ENCODE assay signal across 14 cellular contexts in the genomic region with DNA sequence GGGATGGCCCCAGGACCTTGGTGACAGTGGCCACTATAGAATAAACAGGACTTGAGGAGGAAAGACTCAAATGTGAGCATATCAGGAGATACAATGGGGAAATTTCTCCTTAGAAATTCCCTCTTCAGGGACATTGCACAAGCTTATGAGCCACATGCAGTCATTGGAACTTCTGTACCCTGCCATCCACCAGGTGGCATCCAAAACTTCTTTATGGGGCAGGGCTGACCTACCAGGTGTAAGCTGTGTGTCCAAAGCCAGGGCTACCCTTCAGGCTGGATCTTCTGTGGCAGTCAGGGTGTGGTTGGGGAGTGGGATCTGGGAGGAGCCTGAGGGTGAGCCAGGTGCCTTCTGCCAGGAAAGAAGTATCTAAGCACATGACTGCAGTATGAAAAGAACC. TPM values are rescaled to one million over a fixed set of nuclear protein-coding genes. Genes with fewer than 3 reads are reported as not detected.
DNase-seq lines count a peak whose midpoint lies in the region; ATAC-seq, FAIRE-seq and TF ChIP-seq lines count a peak whose summit lies in the region.
"Had no signal": no experiment of that assay in that cellular context is flagged by ENCODE, and none has a peak within 500 bp of the region (broad histone marks: within the 10 kb centered on the region; RNA-seq: fewer than 3 reads in every experiment).

No MANE protein-coding gene starts in this region.

- no peak for TF ChIP-seq POLR2A in tibial nerve (IDR thresholded peaks at IDR 0.05)

- H3K27me3 ChIP-seq in PC-3 (ENCODE audit: low read length) (peaks cover 17% of the 10 kb centered on the region), small intestine (ENCODE audit: control insufficient read depth in 2 of 2, insufficient read depth in 2 of 2, low read length in 2 of 2) (no peaks in the 10 kb centered on the region), tibial nerve (no peaks in the 10 kb centered on the region)
- H3K27me3 ChIP-seq: upper lobe of left lung had no signal

- H3K9ac ChIP-seq in PC-3 (ENCODE audit: low read length), result no peak overlapping the region

- BruUV-seq in PC-3 (replicated peaks; lab: Mats Ljungman, UMichigan), result no TSS peak

- H3K36me3 ChIP-seq in PC-3 (ENCODE audit: low read depth, low read length), result no peaks in the 10 kb centered on the region
- no peaks in the 10 kb centered on the region for H3K36me3 ChIP-seq in small intestine (ENCODE audit: control insufficient read depth in 2 of 2, insufficient read depth in 2 of 2, low read length in 2 of 2)
- no peaks in the 10 kb centered on the region for H3K36me3 ChIP-seq in tibial nerve
- H3K36me3 ChIP-seq: upper lobe of left lung had no signal

- FAIRE-seq in small intestine (lab: Jason Lieb, UNC), result no peak

- H3K4me1 ChIP-seq in PC-3 (ENCODE audit: insufficient read depth, low read length), result no peaks in the 10 kb centered on the region
- no peaks in the 10 kb centered on the region for H3K4me1 ChIP-seq in small intestine (ENCODE audit: control insufficient read depth in 2 of 2, insufficient read depth in 1 of 2, low read depth in 1 of 2, low read length in 1 of 2)
- H3K4me1 ChIP-seq in tibial nerve, result peaks cover 0 to under 1% (median 0%) of the 10 kb centered on the region in 4 donors

- H3F3A ChIP-seq in PC-3 (ENCODE audit: low read length, unreplicated experiment), result no peaks in the 10 kb centered on the region

- H3K4me2 ChIP-seq in PC-3 (ENCODE audit: low read length), result no peak overlapping the region

- intact Hi-C loops in PC-3 (cut with micrococcal nuclease), result loop anchor here (2.0 kb wide), 1 partner anchor 71 kb away; no protein-coding TSS in a partner anchor

- H3K27ac ChIP-seq in PC-3 (ENCODE audit: low read length) (no peak overlapping the region), small intestine (ENCODE audit: low read depth in 1 of 2, low read length in 1 of 2) (no peak overlapping the region), tibial nerve (no peak overlapping the region)
- H3K27ac ChIP-seq: upper lobe of left lung had no signal

- ATAC-seq in PC-3, result peak; percentile 67; the same call in 1 of the 2 replicates

- TF ChIP-seq CTCF in PC-3 (conservative IDR thresholded peaks at IDR 0.05; ENCODE audit: low read depth, low read length) (peak; percentile 80), fibroblast of villous mesenchyme (IDR thresholded peaks at IDR 0.05; ENCODE audit: insufficient read depth, low read depth, low read length) (peak; percentile 22), tibial nerve (IDR thresholded peaks at IDR 0.05) (no peak)

- H3K9me3 ChIP-seq in PC-3 (ENCODE audit: low read length), result no peaks in the 10 kb centered on the region
- H3K9me3 ChIP-seq in small intestine (ENCODE audit: control insufficient read depth, low read depth), result no peaks in the 10 kb centered on the region
- peaks cover 0 to 3% (median 0%) of the 10 kb centered on the region in 4 donors for H3K9me3 ChIP-seq in tibial nerve
- H3K9me3 ChIP-seq: upper lobe of left lung had no signal

- POLR2A ChIA-PET in PC-3 (lab: Charles Lee; ENCODE audit: unreplicated experiment), result no interaction called here

- CTCF ChIA-PET in PC-3 (lab: Charles Lee), result interaction anchor here (1.1 kb wide), 2 partner anchors 185 to 188 kb away, joined by 6 read pairs; no protein-coding TSS in a partner anchor

- H3K4me3 ChIP-seq in PC-3 (ENCODE audit: low read length) (no peak overlapping the region), fibroblast of villous mesenchyme (ENCODE audit: low read depth, low read length) (no peak overlapping the region), small intestine (ENCODE audit: low read depth in 1 of 2, low read length in 2 of 2) (no peak overlapping the region), tibial nerve (no peak overlapping the region)
- H3K4me3 ChIP-seq: upper lobe of left lung had no signal

- no peaks in the 10 kb centered on the region for H3K79me2 ChIP-seq in PC-3 (ENCODE audit: low read length)

- no peaks in the 10 kb centered on the region for H3K9me2 ChIP-seq in PC-3 (replicated peaks; ENCODE audit: low read length)

- peak; percentile 20 for DNase-seq in NCI-H510A treated with DMSO at 0.1 percent for 48 hours (lab: John Stamatoyannopoulos, UW)
- DNase-seq in NCI-H510A (lab: John Stamatoyannopoulos, UW), result no peak
- DNase-seq in PC-3, result peak; percentile 73
- DNase-seq in fibroblast of villous mesenchyme (ENCODE audit: low read depth), result peak; percentile 18
- peak; percentile 14 for DNase-seq in small intestine
- no peak for DNase-seq in stimulated activated CD4-positive, alpha-beta T cell treated with anti-CD3 and anti-CD28 coated beads, Interleukin-4, amount 100 ng/mL, for 24 hours
- DNase-seq in tibial nerve (ENCODE audit: low spot score in 2 of 2), result no peak
- DNase-seq in A172 (ENCODE audit: low spot score), result no peak
- DNase-seq: activated CD8-positive, alpha-beta memory T cell treated with anti-CD3 and anti-CD28 coated beads, Interleukin-2, amount 50 U/mL, for 4 hours; NCI-H2171; retina had no signal

- TF ChIP-seq EP300 in tibial nerve (IDR thresholded peaks at IDR 0.05), result no peak

- no peaks in the 10 kb centered on the region for H4K20me1 ChIP-seq in PC-3 (ENCODE audit: low read length)

- H2AFZ ChIP-seq in PC-3 (ENCODE audit: low read length), result no peak overlapping the region

RNA-seq across cellular contexts. Expression of a gene that starts 36.6 kb away (rescaled TPM):
- total RNA-seq in PC-3 (2014; rRNA removed), result not detected in 2 replicates
- not detected in 2 replicates for total RNA-seq in fibroblast of villous mesenchyme
- under 1 TPM in 1 of 3 donors, not detected in 2; 0.03 TPM for polyA plus RNA-seq in small intestine
- not detected for total RNA-seq in tibial nerve
- not detected in 2 replicates for total RNA-seq in A172 (2014; rRNA removed; shearing (Covaris generic))
- total RNA-seq: CD4-positive, CD25-positive, alpha-beta regulatory T cell had no signal
- polyA plus RNA-seq: CD4-positive, CD25-positive, alpha-beta regulatory T cell; esophagus had no signal

Comparison
In these comparisons a context has a peak if more than half of its experiments do, and no peak if none do; other contexts are left out.
1. DNase-seq: peak in NCI-H510A treated with DMSO at 0.1 percent for 48 hours (single experiment), PC-3 (single experiment), fibroblast of villous mesenchyme (single experiment) and small intestine (single experiment); none in NCI-H510A (single experiment), stimulated activated CD4-positive, alpha-beta T cell treated with anti-CD3 and anti-CD28 coated beads, Interleukin-4, amount 100 ng/mL, for 24 hours (single experiment), tibial nerve (0 of 2) and A172 (single experiment).
2. CTCF ChIP-seq: peak in PC-3 (single experiment) and fibroblast of villous mesenchyme (single experiment); none in tibial nerve (0 of 5).